Comparison of ENCODE assay signal across 12 cellular contexts in genomic region chr17:66676421-66676820, GRCh38.
DNase-seq lines count a peak whose midpoint lies in the region; ATAC-seq, FAIRE-seq and TF ChIP-seq lines count a peak whose summit lies in the region.
"Had no signal": no experiment of that assay in that cellular context is flagged by ENCODE, and none has a peak within 500 bp of the region (broad histone marks: within the 10 kb centered on the region; RNA-seq: fewer than 3 reads in every experiment).

No MANE protein-coding gene starts in this region.

- H3K36me3 ChIP-seq in PC-3 (ENCODE audit: low read depth, low read length) = no peaks in the 10 kb centered on the region
- no peaks in the 10 kb centered on the region for H3K36me3 ChIP-seq in keratinocyte (ENCODE audit: control insufficient read depth in 2 of 2, extremely low read depth in 1 of 2, insufficient read depth in 2 of 2, low read length in 2 of 2)
- no peaks in the 10 kb centered on the region for H3K36me3 ChIP-seq in testis (ENCODE audit: low read depth, missing control alignments)
- H3K36me3 ChIP-seq: ascending aorta had no signal

- POLR2A ChIA-PET in PC-3 (lab: Charles Lee; ENCODE audit: unreplicated experiment) = no interaction called here

- no peaks in the 10 kb centered on the region for H3K27me3 ChIP-seq in PC-3 (ENCODE audit: low read length)
- no peaks in the 10 kb centered on the region for H3K27me3 ChIP-seq in keratinocyte (ENCODE audit: control insufficient read depth, extremely low read depth, insufficient read depth, low read length)
- H3K27me3 ChIP-seq in testis = no peaks in the 10 kb centered on the region
- H3K27me3 ChIP-seq: ascending aorta had no signal

- peak; percentile 98 for ATAC-seq in PC-3

- intact Hi-C loops in PC-3 (cut with micrococcal nuclease) (loop anchor here (1.0 to 2.0 kb wide), 2 partner anchors 36 to 484 kb away; partner anchors contain the start of gene CEP112), testis (cut with DNase I; ENCODE audit: low total_unique reads) (no loop called here)

- H3F3A ChIP-seq in PC-3 (ENCODE audit: low read length, unreplicated experiment) = peaks cover 4% of the 10 kb centered on the region

- H3K4me3 ChIP-seq in PC-3 (ENCODE audit: low read length) = peak overlapping the region; percentile 57
- peak overlapping the region; percentile 4 to 66 (median 14) for H3K4me3 ChIP-seq in keratinocyte (ENCODE audit: control insufficient read depth in 2 of 3, extremely low read depth in 1 of 3, insufficient read depth in 2 of 3, low read depth in 1 of 3, low read length in 3 of 3)
- no peak overlapping the region for H3K4me3 ChIP-seq in testis
- H3K4me3 ChIP-seq: ascending aorta had no signal

- no peak for TF ChIP-seq POLR2A in testis (IDR thresholded peaks at IDR 0.05)

- H3K4me1 ChIP-seq in PC-3 (ENCODE audit: insufficient read depth, low read length) (peaks cover 47% of the 10 kb centered on the region), keratinocyte (ENCODE audit: control insufficient read depth, extremely low read depth, insufficient read depth, low read length) (peaks cover 52% of the 10 kb centered on the region), testis (peaks cover 21% of the 10 kb centered on the region)
- H3K4me1 ChIP-seq: ascending aorta had no signal

- H3K9me3 ChIP-seq in PC-3 (ENCODE audit: low read length) = no peaks in the 10 kb centered on the region
- peaks cover 9% of the 10 kb centered on the region for H3K9me3 ChIP-seq in keratinocyte (ENCODE audit: control insufficient read depth, low read depth, low read length)
- H3K9me3 ChIP-seq in testis = no peaks in the 10 kb centered on the region
- H3K9me3 ChIP-seq: ascending aorta had no signal

- H4K20me1 ChIP-seq in PC-3 (ENCODE audit: low read length) = no peaks in the 10 kb centered on the region
- no peaks in the 10 kb centered on the region for H4K20me1 ChIP-seq in keratinocyte (ENCODE audit: control insufficient read depth, extremely low read depth, insufficient read depth, low read length)

- no peaks in the 10 kb centered on the region for H3K9me2 ChIP-seq in PC-3 (replicated peaks; ENCODE audit: low read length)

- H2AFZ ChIP-seq in PC-3 (ENCODE audit: low read length) (peak overlapping the region; percentile 57), keratinocyte (ENCODE audit: control insufficient read depth, low read length) (peak overlapping the region; percentile 70)

- peak; percentile 94 for FAIRE-seq in keratinocyte (lab: Jason Lieb, UNC)
- FAIRE-seq: GM12892 had no signal

- BruUV-seq in PC-3 (replicated peaks; lab: Mats Ljungman, UMichigan) = no TSS peak

- CTCF ChIA-PET in PC-3 (lab: Charles Lee) = interaction anchor here (1.0 kb wide), 1 partner anchor 223 kb away, joined by 3 read pairs; no protein-coding TSS in a partner anchor

- H3K4me2 ChIP-seq in PC-3 (ENCODE audit: low read length) (peak overlapping the region; percentile 75), keratinocyte (ENCODE audit: control insufficient read depth, extremely low read depth, insufficient read depth, low read depth, low read length) (peak overlapping the region; percentile 93)

- peak overlapping the region; percentile 78 for H3K27ac ChIP-seq in PC-3 (ENCODE audit: low read length)
- H3K27ac ChIP-seq in keratinocyte (ENCODE audit: control insufficient read depth, insufficient read depth, low read length) = peak overlapping the region; percentile 88
- peak overlapping the region; percentile 87 to 96 for H3K27ac ChIP-seq in testis
- H3K27ac ChIP-seq: ascending aorta, HL-60 had no signal

- dilution Hi-C loops in keratinocyte (cut with MboI; ENCODE audit: extremely low pct_ligation_motif_present, low sequenced_read_pairs) = no loop called here

- WGBS in testis, 2 donors = 54 to 59% methylated on average over 11 of the region's 11 CpGs

- H3K79me2 ChIP-seq in PC-3 (ENCODE audit: low read length) (no peaks in the 10 kb centered on the region), keratinocyte (ENCODE audit: control insufficient read depth, insufficient read depth, low read length) (no peaks in the 10 kb centered on the region)

- H3K9me1 ChIP-seq in keratinocyte (ENCODE audit: control insufficient read depth, extremely low read depth, insufficient read depth, low read length) = peaks cover 2% of the 10 kb centered on the region

- TF ChIP-seq CTCF in PC-3 (conservative IDR thresholded peaks at IDR 0.05; ENCODE audit: low read depth, low read length) = no peak
- no peak for TF ChIP-seq CTCF in keratinocyte (optimal IDR thresholded peaks at IDR 0.05 in 1 of 3, IDR thresholded peaks at IDR 0.05 in 1 of 3, conservative IDR thresholded peaks at IDR 0.05 in 1 of 3; ENCODE audit: extremely low read depth in 1 of 3, insufficient read depth in 2 of 3, low read length in 3 of 3)
- TF ChIP-seq CTCF in testis (IDR thresholded peaks at IDR 0.05) = no peak

- DNase-seq in NK-92 treated with Interleukin-12 subunit alpha and Interleukin-12 subunit beta, amount 100 ng/mL, for 24 hours (lab: John Stamatoyannopoulos, UW) = peak; percentile 38
- DNase-seq in NK-92 (lab: John Stamatoyannopoulos, UW; ENCODE audit: unreplicated experiment) = no peak
- peak; percentile 96 for DNase-seq in PC-3
- DNase-seq in keratinocyte (ENCODE audit: low read depth, low spot score) = peak; percentile 84
- DNase-seq in testis = no peak
- DNase-seq in NCI-H1092 treated with DMSO at 0.1 percent for 48 hours (lab: John Stamatoyannopoulos, UW) = no peak
- DNase-seq in NCI-H1930 (lab: John Stamatoyannopoulos, UW) = no peak
- no peak for DNase-seq in NCI-H1436 treated with DMSO at 0.1 percent for 48 hours (lab: John Stamatoyannopoulos, UW)
- DNase-seq: activated CD4-positive, alpha-beta T cell treated with anti-CD3 and anti-CD28 coated beads for 1 hour had no signal

- H3K9ac ChIP-seq in PC-3 (ENCODE audit: low read length) (peak overlapping the region; percentile 36), keratinocyte (ENCODE audit: control insufficient read depth, extremely low read depth, insufficient read depth, low read length) (peak overlapping the region; percentile 77)

Comparison
In these comparisons a context has a peak if more than half of its experiments do, and no peak if none do; other contexts are left out.
1. DNase-seq: peak in NK-92 treated with Interleukin-12 subunit alpha and Interleukin-12 subunit beta, amount 100 ng/mL, for 24 hours (single experiment), PC-3 (single experiment) and keratinocyte (single experiment); none in NK-92 (single experiment), testis (single experiment), NCI-H1092 treated with DMSO at 0.1 percent for 48 hours (single experiment), NCI-H1930 (0 of 2) and NCI-H1436 treated with DMSO at 0.1 percent for 48 hours (single experiment).
2. H3K4me3 ChIP-seq: peak in PC-3 (single experiment) and keratinocyte (3 of 3); none in testis (0 of 2).
3. Peak in every context shown above with its lines, with median percentiles within 50 percentile points of each other: H3K27ac ChIP-seq.